10 cellular contexts compared by ENCODE assay signal in the genomic region with DNA sequence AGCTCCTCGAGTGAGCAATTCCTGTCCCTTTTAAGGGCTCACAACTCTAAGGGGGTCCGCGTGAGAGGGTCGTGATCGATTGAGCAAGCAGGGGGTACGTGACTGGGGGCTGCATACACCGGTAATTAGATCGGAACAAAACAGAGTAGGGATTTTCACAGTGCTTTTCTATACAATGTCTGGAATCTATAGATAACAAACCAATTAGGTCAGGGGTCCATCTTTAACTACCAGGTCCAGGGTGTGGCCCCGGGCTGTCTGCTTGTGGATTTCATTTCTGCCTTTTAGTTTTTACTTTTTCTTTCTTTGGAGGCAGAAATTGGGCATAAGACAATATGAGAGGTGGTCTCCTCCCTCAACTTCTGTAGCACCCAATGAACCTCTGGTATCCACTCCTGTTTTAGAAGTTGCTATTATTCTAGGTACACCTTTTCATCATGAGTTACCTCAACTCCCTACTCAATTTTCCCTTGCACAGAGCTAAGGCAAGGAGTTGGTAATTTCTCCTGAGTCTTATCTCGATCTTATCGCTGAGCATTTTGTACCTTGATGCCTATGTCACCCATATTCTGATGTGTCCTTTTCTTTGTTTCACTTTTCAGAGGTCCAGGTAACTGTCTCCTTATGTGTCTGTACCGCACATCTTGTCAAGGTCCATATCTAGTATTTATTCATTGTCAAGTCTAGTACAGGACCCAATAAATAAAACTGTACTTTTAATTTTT. TPM values are rescaled to one million over a fixed set of nuclear protein-coding genes. Genes with fewer than 3 reads are reported as not detected.
A peak's percentile ranks its signal among the peaks of the same experiment; 100 is the strongest.
DNase-seq lines count a peak whose midpoint lies in the region; ATAC-seq and TF ChIP-seq lines count a peak whose summit lies in the region.
"Not testable (repeated sequence)": the region's sequence is repeated elsewhere in the genome, so short reads cannot be mapped to it uniquely, and the experiment has no call there.
"Had no signal": no experiment of that assay in that cellular context is flagged by ENCODE, and none has a peak within 500 bp of the region (broad histone marks: within the 10 kb centered on the region; RNA-seq: fewer than 3 reads in every experiment).

No MANE protein-coding gene starts in this region.

- not testable (repeated sequence) for TF ChIP-seq POLR2A in stomach (IDR thresholded peaks at IDR 0.05)

- H3K4me1 ChIP-seq in ACC112 (ENCODE audit: control insufficient read depth, insufficient read depth, low read length, unreplicated experiment) (peaks cover 19% of the 10 kb centered on the region), iPS-18a (ENCODE audit: control insufficient read depth, low read depth, low read length) (peaks cover 16% of the 10 kb centered on the region), stomach (peaks cover 10 to 45% (median 16%) of the 10 kb centered on the region in 4 donors)
- peaks cover 26% of the 10 kb centered on the region for H3K4me1 ChIP-seq in effector memory CD4-positive, alpha-beta T cell (ENCODE audit: control insufficient read depth, insufficient read depth, low read length, poor library complexity, severe bottlenecking)

- H3K9me3 Mint-ChIP-seq in activated naive CD8-positive, alpha-beta T cell treated with anti-CD3 and anti-CD28 coated beads for 36 hours; natural killer cell treated with Interleukin-12 subunit alpha and Interleukin-12 subunit beta and Interleukin-15 and Interleukin-18, amount 100 ng/mL, for 72 hours: not testable (repeated sequence)

- DNase-seq in T-helper 17 cell; activated naive CD8-positive, alpha-beta T cell treated with anti-CD3 and anti-CD28 coated beads for 36 hours; effector memory CD4-positive, alpha-beta T cell; natural killer cell treated with Interleukin-12 subunit alpha and Interleukin-12 subunit beta and Interleukin-15 and Interleukin-18, amount 100 ng/mL, for 72 hours (ENCODE audit: low spot score); stomach: not testable (repeated sequence)

- intact Hi-C loops in stomach (cut with DNase I; ENCODE audit: low total_unique reads), result not testable (repeated sequence)

- H3K79me2 ChIP-seq in ACC112 (ENCODE audit: control insufficient read depth, insufficient read depth, low read length, unreplicated experiment), result peaks cover 58% of the 10 kb centered on the region

- peak overlapping the region; percentile 95 for H3K4me3 ChIP-seq in ACC112 (ENCODE audit: low read depth, low read length)
- peak overlapping the region; percentile 59 for H3K4me3 ChIP-seq in effector memory CD4-positive, alpha-beta T cell (ENCODE audit: insufficient read depth, low read depth, low read length, poor library complexity, severe bottlenecking)
- peak overlapping the region; percentile 61 for H3K4me3 ChIP-seq in iPS-18a (ENCODE audit: low read length)
- H3K4me3 ChIP-seq in stomach, result peak overlapping the region; percentile 30 to 59 (median 50)

- 55 to 78% (median 70%) methylated on average over 12 of the region's 12 CpGs for WGBS in stomach, 5 donors

- peak; percentile 22 for ATAC-seq in GM18867 (IDR thresholded peaks at IDR 0.05; ENCODE audit: unreplicated experiment)
- ATAC-seq in T-helper 17 cell, result peak; percentile 26
- not testable (repeated sequence) for ATAC-seq in natural killer cell treated with Interleukin-12 subunit alpha and Interleukin-12 subunit beta and Interleukin-15 and Interleukin-18, amount 100 ng/mL, for 72 hours

- TF ChIP-seq EP300 in stomach (IDR thresholded peaks at IDR 0.05), result not testable (repeated sequence)

- not testable (repeated sequence) for H2AFZ ChIP-seq in ACC112 (ENCODE audit: low read length, unreplicated experiment)

- not testable (repeated sequence) for H3K27me3 ChIP-seq in ACC112 (ENCODE audit: insufficient read depth, low read length); effector memory CD4-positive, alpha-beta T cell (replicated peaks; ENCODE audit: control insufficient read depth, insufficient read depth, low read length, poor library complexity, severe bottlenecking); iPS-18a (ENCODE audit: control insufficient read depth, insufficient read depth, low read length); stomach

- peak overlapping the region; percentile 98 for H3K27ac Mint-ChIP-seq in T-helper 17 cell
- H3K27ac Mint-ChIP-seq in activated naive CD8-positive, alpha-beta T cell treated with anti-CD3 and anti-CD28 coated beads for 36 hours, result peak overlapping the region; percentile 95
- H3K27ac Mint-ChIP-seq in natural killer cell treated with Interleukin-12 subunit alpha and Interleukin-12 subunit beta and Interleukin-15 and Interleukin-18, amount 100 ng/mL, for 72 hours, result peak overlapping the region; percentile 84 to 91

- peaks cover 13% of the 10 kb centered on the region for H3K36me3 Mint-ChIP-seq in T-helper 17 cell (ENCODE audit: low read depth)
- H3K36me3 Mint-ChIP-seq in activated naive CD8-positive, alpha-beta T cell treated with anti-CD3 and anti-CD28 coated beads for 36 hours, result peaks cover 40% of the 10 kb centered on the region
- H3K36me3 Mint-ChIP-seq in natural killer cell treated with Interleukin-12 subunit alpha and Interleukin-12 subunit beta and Interleukin-15 and Interleukin-18, amount 100 ng/mL, for 72 hours, result not testable (repeated sequence)

- not testable (repeated sequence) for H3K36me3 ChIP-seq in ACC112 (ENCODE audit: insufficient read depth, low read length); iPS-18a (ENCODE audit: control insufficient read depth, low read depth, low read length); stomach
- H3K36me3 ChIP-seq in effector memory CD4-positive, alpha-beta T cell (ENCODE audit: control insufficient read depth, insufficient read depth, low read length), result peaks cover 14% of the 10 kb centered on the region

- TF ChIP-seq CTCF in stomach (IDR thresholded peaks at IDR 0.05), result not testable (repeated sequence)

- H3K27ac ChIP-seq in ACC112 (ENCODE audit: low read depth, low read length) (peak overlapping the region; percentile 95; the same call in 1 of the 2 replicates), stomach (peak overlapping the region; percentile 69 to 93 (median 85))
- H3K27ac ChIP-seq in effector memory CD4-positive, alpha-beta T cell (ENCODE audit: insufficient read depth, low read length, poor library complexity, severe bottlenecking), result peak overlapping the region; percentile 72
- H3K27ac ChIP-seq in iPS-18a (ENCODE audit: low read length), result not testable (repeated sequence)

- H3K9ac ChIP-seq in iPS-18a (ENCODE audit: low read length), result not testable (repeated sequence)

- H3K4me3 Mint-ChIP-seq in T-helper 17 cell, result peak overlapping the region; percentile 99
- peak overlapping the region; percentile 89 for H3K4me3 Mint-ChIP-seq in activated naive CD8-positive, alpha-beta T cell treated with anti-CD3 and anti-CD28 coated beads for 36 hours
- peak overlapping the region; percentile 94 for H3K4me3 Mint-ChIP-seq in natural killer cell treated with Interleukin-12 subunit alpha and Interleukin-12 subunit beta and Interleukin-15 and Interleukin-18, amount 100 ng/mL, for 72 hours

- H3K4me1 Mint-ChIP-seq in T-helper 17 cell, result peaks cover 59% of the 10 kb centered on the region
- peaks cover 41% of the 10 kb centered on the region for H3K4me1 Mint-ChIP-seq in activated naive CD8-positive, alpha-beta T cell treated with anti-CD3 and anti-CD28 coated beads for 36 hours
- H3K4me1 Mint-ChIP-seq in natural killer cell treated with Interleukin-12 subunit alpha and Interleukin-12 subunit beta and Interleukin-15 and Interleukin-18, amount 100 ng/mL, for 72 hours (ENCODE audit: low read depth in 2 of 2), result peaks cover 48 to 68% of the 10 kb centered on the region in 2 donors

- H3K27me3 Mint-ChIP-seq in T-helper 17 cell; activated naive CD8-positive, alpha-beta T cell treated with anti-CD3 and anti-CD28 coated beads for 36 hours; natural killer cell treated with Interleukin-12 subunit alpha and Interleukin-12 subunit beta and Interleukin-15 and Interleukin-18, amount 100 ng/mL, for 72 hours: not testable (repeated sequence)

- not testable (repeated sequence) for H3K9me3 ChIP-seq in T-helper 17 cell (ENCODE audit: control insufficient read depth, low read length, poor library complexity, severe bottlenecking); effector memory CD4-positive, alpha-beta T cell (ENCODE audit: control insufficient read depth, low read length); iPS-18a (ENCODE audit: control insufficient read depth, low read depth, low read length); stomach

RNA-seq across cellular contexts. Expression of a gene that starts 1.8 kb away (rescaled TPM):
- total RNA-seq in T-helper 17 cell, result 100 to 1,000 TPM; 273 to 293 TPM
- total RNA-seq in activated naive CD8-positive, alpha-beta T cell treated with anti-CD3 and anti-CD28 coated beads for 36 hours, result 100 to 1,000 TPM; 141 to 143 TPM
- total RNA-seq in natural killer cell treated with Interleukin-12 subunit alpha and Interleukin-12 subunit beta and Interleukin-15 and Interleukin-18, amount 100 ng/mL, for 72 hours, result 100 to 1,000 TPM in 1 of 2 donors, 10 to 100 TPM in 1; 89.3 to 144 TPM
- 100 to 1,000 TPM in 1 of 5 donors, 10 to 100 TPM in 4; 34.8 to 131 (median 39.1) TPM for total RNA-seq in stomach
- 10 to 100 TPM; 12.4 to 39.4 (median 14.4) TPM for polyA plus RNA-seq in stomach

RNA-seq across cellular contexts. Expression of a gene that starts 6.5 kb away (rescaled TPM):
- total RNA-seq in T-helper 17 cell, result 10 to 100 TPM in 1 of 2 donors, 1 to 10 TPM in 1; 9.9 to 10.4 TPM
- 10 to 100 TPM; 18.7 to 20.3 TPM for total RNA-seq in activated naive CD8-positive, alpha-beta T cell treated with anti-CD3 and anti-CD28 coated beads for 36 hours
- total RNA-seq in natural killer cell treated with Interleukin-12 subunit alpha and Interleukin-12 subunit beta and Interleukin-15 and Interleukin-18, amount 100 ng/mL, for 72 hours, result 10 to 100 TPM; 12.4 to 16.4 TPM
- 10 to 100 TPM in 4 of 5 donors, not detected in 1; 12.6 to 81.4 (median 28.0) TPM for total RNA-seq in stomach
- 1 to 10 TPM; 4.2 to 9.5 (median 9.0) TPM for polyA plus RNA-seq in stomach

RNA-seq across cellular contexts. Expression of a gene that starts 44.8 kb away (rescaled TPM):
- total RNA-seq in T-helper 17 cell (under 1 TPM in 1 of 2 donors, not detected in 1; 0.20 TPM), stomach (under 1 TPM in 1 of 5 donors, not detected in 4; 0.18 TPM)
- under 1 TPM; 0.10 to 0.16 TPM for total RNA-seq in activated naive CD8-positive, alpha-beta T cell treated with anti-CD3 and anti-CD28 coated beads for 36 hours
- under 1 TPM in 1 of 2 donors, not detected in 1; 0.21 TPM for total RNA-seq in natural killer cell treated with Interleukin-12 subunit alpha and Interleukin-12 subunit beta and Interleukin-15 and Interleukin-18, amount 100 ng/mL, for 72 hours
- not detected for polyA plus RNA-seq in stomach
- total RNA-seq: NCI-H460 had no signal
- polyA plus RNA-seq: neural cell had no signal
